In genomic region chr12:130959632-130960031, GRCh38 we compare ENCODE assay signal across 38 cellular contexts.
"Had no signal": no experiment of that assay in that cellular context is flagged by ENCODE, and none has a peak within 500 bp of the region (broad histone marks: within the 10 kb centered on the region; RNA-seq: fewer than 3 reads in every experiment).

No MANE protein-coding gene starts in this region.

- ATAC-seq: activated CD8-positive, alpha-beta memory T cell treated with anti-CD3 and anti-CD28 coated beads, Interleukin-2, amount 10 ng/mL, durations not matched to agents 7 days and 5 days; activated T-helper 17 cell treated with anti-CD3 and anti-CD28 coated beads, Interleukin-2, amount 50 U/mL, for 72 hours; PC-3; Right ventricle myocardium inferior had no signal

- H3K27ac ChIP-seq: brain microvascular endothelial cell, RWPE1, WERI-Rb-1 had no signal

- H3K4me3 ChIP-seq: MG63 had no signal

- H3K36me3 ChIP-seq: brain microvascular endothelial cell, MG63, WERI-Rb-1 had no signal

- H3K9me3 Mint-ChIP-seq: activated CD4-positive, alpha-beta memory T cell treated with anti-CD3 and anti-CD28 coated beads, Interleukin-2, amount 10 ng/mL, durations not matched to agents 7 days and 5 days; activated naive CD8-positive, alpha-beta T cell treated with anti-CD3 and anti-CD28 coated beads for 36 hours; activated T-helper 17 cell treated with anti-CD3 and anti-CD28 coated beads, Interleukin-2, amount 50 U/mL, for 72 hours had no signal

- H3K4me3 Mint-ChIP-seq: activated CD4-positive, alpha-beta memory T cell treated with anti-CD3 and anti-CD28 coated beads, Interleukin-2, amount 10 ng/mL, durations not matched to agents 7 days and 5 days; activated CD8-positive, alpha-beta memory T cell treated with anti-CD3 and anti-CD28 coated beads, Interleukin-2, amount 10 ng/mL, durations not matched to agents 7 days and 5 days; activated naive CD8-positive, alpha-beta T cell treated with anti-CD3 and anti-CD28 coated beads for 36 hours; activated T-helper 17 cell treated with anti-CD3 and anti-CD28 coated beads, Interleukin-2, amount 50 U/mL, for 72 hours; IgD-negative memory B cell had no signal

- H3K27ac Mint-ChIP-seq: activated CD4-positive, alpha-beta memory T cell treated with anti-CD3 and anti-CD28 coated beads, Interleukin-2, amount 10 ng/mL, durations not matched to agents 7 days and 5 days; activated CD8-positive, alpha-beta memory T cell treated with anti-CD3 and anti-CD28 coated beads, Interleukin-2, amount 10 ng/mL, durations not matched to agents 7 days and 5 days; activated naive CD8-positive, alpha-beta T cell treated with anti-CD3 and anti-CD28 coated beads for 36 hours; activated T-helper 17 cell treated with anti-CD3 and anti-CD28 coated beads, Interleukin-2, amount 50 U/mL, for 72 hours; IgD-negative memory B cell had no signal

- H3K4me1 Mint-ChIP-seq: activated CD4-positive, alpha-beta memory T cell treated with anti-CD3 and anti-CD28 coated beads, Interleukin-2, amount 10 ng/mL, durations not matched to agents 7 days and 5 days; activated CD8-positive, alpha-beta memory T cell treated with anti-CD3 and anti-CD28 coated beads, Interleukin-2, amount 10 ng/mL, durations not matched to agents 7 days and 5 days; activated naive CD8-positive, alpha-beta T cell treated with anti-CD3 and anti-CD28 coated beads for 36 hours; activated T-helper 17 cell treated with anti-CD3 and anti-CD28 coated beads, Interleukin-2, amount 50 U/mL, for 72 hours had no signal

- H3K9me3 ChIP-seq: MG63 had no signal

- H3K27me3 ChIP-seq: MG63 had no signal

- H3K36me3 Mint-ChIP-seq: activated CD8-positive, alpha-beta memory T cell treated with anti-CD3 and anti-CD28 coated beads, Interleukin-2, amount 10 ng/mL, durations not matched to agents 7 days and 5 days; activated naive CD8-positive, alpha-beta T cell treated with anti-CD3 and anti-CD28 coated beads for 36 hours; IgD-negative memory B cell had no signal

- DNase-seq: activated CD4-positive, alpha-beta memory T cell treated with anti-CD3 and anti-CD28 coated beads, Interleukin-2, amount 10 ng/mL, durations not matched to agents 7 days and 5 days; activated CD4-positive, alpha-beta T cell treated with anti-CD3 and anti-CD28 coated beads for 1 hour; activated CD4-positive, alpha-beta T cell treated with anti-CD3 and anti-CD28 coated beads for 48 hours; activated CD4-positive, CD25-positive, alpha-beta regulatory T cell; activated CD8-positive, alpha-beta memory T cell treated with anti-CD3 and anti-CD28 coated beads for 24 hours; activated CD8-positive, alpha-beta memory T cell treated with anti-CD3 and anti-CD28 coated beads, Interleukin-2, amount 10 ng/mL, durations not matched to agents 7 days and 5 days; activated CD8-positive, alpha-beta memory T cell treated with anti-CD3 and anti-CD28 coated beads, Interleukin-2, amount 50 U/mL, for 48 hours; activated effector memory CD4-positive, alpha-beta T cell treated with anti-CD3 and anti-CD28 coated beads, Interleukin-2, amount 50 U/mL, for 16 hours; activated naive CD4-positive, alpha-beta T cell; activated naive CD4-positive, alpha-beta T cell treated with anti-CD3 and anti-CD28 coated beads, Interleukin-2, amount 50 U/mL, for 16 hours; activated naive CD8-positive, alpha-beta T cell treated with anti-CD3 and anti-CD28 coated beads for 36 hours; activated T-cell treated with anti-CD3 and anti-CD28 coated beads, Interleukin-2, amount 50 U/mL, for 48 hours; amniotic stem cell; aorta; brain microvascular endothelial cell; Kasumi-1; KG1; MG63; NCI-H1048; NCI-H1105 treated with DMSO at 0.1 percent for 48 hours; NCI-H1436; NCI-H1694; NCI-H1930; NCI-H345; NCI-H510A; NCI-H526; NCI-H748 treated with DMSO at 0.1 percent for 48 hours; NK-92 treated with Interleukin-12 subunit alpha and Interleukin-12 subunit beta, amount 100 ng/mL, for 24 hours; PC-3; SW 1271; T-helper 1 cell; T-helper 2 cell; T1000; WERI-Rb-1 had no signal
